ENCODE assay signal across 41 cellular contexts in genomic region chr2:119169717-119170116, GRCh38. TPM values are rescaled to one million over a fixed set of nuclear protein-coding genes. Genes with fewer than 3 reads are reported as not detected.
"Had no signal": no experiment of that assay in that cellular context is flagged by ENCODE, and none has a peak within 500 bp of the region (broad histone marks: within the 10 kb centered on the region; RNA-seq: fewer than 3 reads in every experiment).

No MANE protein-coding gene starts in this region.

- H3K27ac ChIP-seq: ascending aorta, cardiac muscle cell, VCaP had no signal

- H3K4me1 Mint-ChIP-seq: activated B cell treated with CpG ODN at 0.5 μM for 24 hours; activated CD4-positive, alpha-beta T cell treated with anti-CD3 and anti-CD28 coated beads, Interleukin-2, amount 10 ng/mL, durations not matched to agents 24 days and 14 days; activated naive CD4-positive, alpha-beta T cell treated with anti-CD3 and anti-CD28 coated beads, Interleukin-2, amount 10 ng/mL, durations not matched to agents 7 days and 5 days; activated naive CD4-positive, alpha-beta T cell treated with anti-CD3 and anti-CD28 coated beads, Interleukin-2, amount 50 U/mL, for 24 hours; activated naive CD8-positive, alpha-beta T cell treated with anti-CD3 and anti-CD28 coated beads, Interleukin-2, amount 10 ng/mL, durations not matched to agents 7 days and 5 days; activated naive CD8-positive, alpha-beta T cell treated with anti-CD3 and anti-CD28 coated beads, Interleukin-2, amount 50 U/mL, for 24 hours; activated T-helper 17 cell treated with anti-CD3 and anti-CD28 coated beads, Interleukin-2, amount 50 U/mL, for 72 hours; central memory CD8-positive, alpha-beta T cell; T-cell; T-helper 17 cell had no signal

- H3K9me3 ChIP-seq: ascending aorta had no signal

- H3K27ac Mint-ChIP-seq: activated B cell treated with CpG ODN at 0.5 μM for 24 hours; activated CD4-positive, alpha-beta memory T cell treated with anti-CD3 and anti-CD28 coated beads for 36 hours; activated CD4-positive, alpha-beta T cell treated with anti-CD3 and anti-CD28 coated beads, Interleukin-2, amount 10 ng/mL, durations not matched to agents 24 days and 14 days; activated CD8-positive, alpha-beta T cell treated with anti-CD3 and anti-CD28 coated beads for 36 hours; activated naive CD4-positive, alpha-beta T cell treated with anti-CD3 and anti-CD28 coated beads, Interleukin-2, amount 10 ng/mL, durations not matched to agents 7 days and 5 days; activated naive CD4-positive, alpha-beta T cell treated with anti-CD3 and anti-CD28 coated beads, Interleukin-2, amount 50 U/mL, for 24 hours; activated naive CD8-positive, alpha-beta T cell; activated naive CD8-positive, alpha-beta T cell treated with anti-CD3 and anti-CD28 coated beads, Interleukin-2, amount 10 ng/mL, durations not matched to agents 7 days and 5 days; activated naive CD8-positive, alpha-beta T cell treated with anti-CD3 and anti-CD28 coated beads, Interleukin-2, amount 50 U/mL, for 24 hours; activated T-cell treated with anti-CD3 and anti-CD28 coated beads, Interleukin-2, amount 50 U/mL, for 72 hours; activated T-helper 1 cell treated with anti-CD3 and anti-CD28 coated beads, Interleukin-12 subunit alpha, Interleukin-12 subunit beta, Interleukin-2, Interleukin-4 antibody, amounts not matched to agents 30 ng/mL and 10 ng/mL and 1 ng/mL, durations not matched to agents 14 hours and 24 hours and 36 hours; activated T-helper 17 cell treated with anti-CD3 and anti-CD28 coated beads, Interleukin-2, amount 50 U/mL, for 72 hours; brain; T-cell; T-helper 17 cell; T-helper 2 cell treated with Interferon-gamma antibody and Interleukin-4, amounts not matched to agents 5 μg/mL and 100 μg/mL, for 36 hours had no signal

- H3K9me3 Mint-ChIP-seq: activated B cell treated with CpG ODN at 0.5 μM for 24 hours; activated CD4-positive, alpha-beta memory T cell treated with anti-CD3 and anti-CD28 coated beads for 36 hours; activated CD4-positive, alpha-beta T cell treated with anti-CD3 and anti-CD28 coated beads, Interleukin-2, amount 10 ng/mL, durations not matched to agents 24 days and 14 days; activated CD8-positive, alpha-beta T cell treated with anti-CD3 and anti-CD28 coated beads for 36 hours; activated naive CD4-positive, alpha-beta T cell treated with anti-CD3 and anti-CD28 coated beads, Interleukin-2, amount 10 ng/mL, durations not matched to agents 7 days and 5 days; activated naive CD4-positive, alpha-beta T cell treated with anti-CD3 and anti-CD28 coated beads, Interleukin-2, amount 50 U/mL, for 24 hours; activated naive CD8-positive, alpha-beta T cell treated with anti-CD3 and anti-CD28 coated beads, Interleukin-2, amount 10 ng/mL, durations not matched to agents 7 days and 5 days; activated naive CD8-positive, alpha-beta T cell treated with anti-CD3 and anti-CD28 coated beads, Interleukin-2, amount 50 U/mL, for 24 hours; activated T-cell treated with anti-CD3 and anti-CD28 coated beads, Interleukin-2, amount 50 U/mL, for 4 hours; activated T-cell treated with anti-CD3 and anti-CD28 coated beads, Interleukin-2, amount 50 U/mL, for 72 hours; activated T-helper 1 cell treated with anti-CD3 and anti-CD28 coated beads, Interleukin-12 subunit alpha, Interleukin-12 subunit beta, Interleukin-2, Interleukin-4 antibody, amounts not matched to agents 30 ng/mL and 10 ng/mL and 1 ng/mL, durations not matched to agents 14 hours and 24 hours and 36 hours; activated T-helper 17 cell treated with anti-CD3 and anti-CD28 coated beads, Interleukin-2, amount 50 U/mL, for 72 hours; central memory CD8-positive, alpha-beta T cell; T-cell; T-helper 2 cell treated with Interferon-gamma antibody and Interleukin-4, amounts not matched to agents 5 μg/mL and 100 μg/mL, for 36 hours had no signal

- DNase-seq: activated B cell treated with CpG ODN at 0.5 μM for 24 hours; activated CD4-positive, alpha-beta memory T cell treated with anti-CD3 and anti-CD28 coated beads for 36 hours; activated CD4-positive, alpha-beta T cell treated with anti-CD3 and anti-CD28 coated beads for 4 hours; activated CD4-positive, alpha-beta T cell treated with anti-CD3 and anti-CD28 coated beads, Interleukin-2, amount 10 ng/mL, durations not matched to agents 24 days and 14 days; activated CD4-positive, alpha-beta T cell treated with anti-CD3 and anti-CD28 coated beads, Interleukin-2, amount 50 U/mL, for 1 hour; activated CD4-positive, alpha-beta T cell treated with anti-CD3 and anti-CD28 coated beads, Interleukin-2, amount 50 U/mL, for 4 hours; activated CD4-positive, CD25-positive, alpha-beta regulatory T cell treated with anti-CD3 and anti-CD28 coated beads, Interleukin-2, amount 50 U/mL, for 72 hours; activated CD8-positive, alpha-beta memory T cell treated with anti-CD3 and anti-CD28 coated beads, Interleukin-2, amount 50 U/mL, for 4 hours; activated CD8-positive, alpha-beta T cell treated with anti-CD3 and anti-CD28 coated beads for 36 hours; activated effector memory CD4-positive, alpha-beta T cell treated with anti-CD3 and anti-CD28 coated beads, Interleukin-2, amount 50 U/mL, for 16 hours; activated gamma-delta T cell treated with Interleukin-2 at 50 U/mL for 16 hours; activated naive CD4-positive, alpha-beta T cell; activated naive CD4-positive, alpha-beta T cell treated with anti-CD3 and anti-CD28 coated beads, Interleukin-2, amount 10 ng/mL, durations not matched to agents 7 days and 5 days; activated naive CD8-positive, alpha-beta T cell treated with anti-CD3 and anti-CD28 coated beads, Interleukin-2, amount 10 ng/mL, durations not matched to agents 7 days and 5 days; activated naive CD8-positive, alpha-beta T cell treated with anti-CD3 and anti-CD28 coated beads, Interleukin-2, amount 50 U/mL, for 24 hours; activated T-cell treated with anti-CD3 and anti-CD28 coated beads for 4 hours; activated T-cell treated with anti-CD3 and anti-CD28 coated beads, Interleukin-2, amount 50 U/mL, for 1 hour; activated T-cell treated with anti-CD3 and anti-CD28 coated beads, Interleukin-2, amount 50 U/mL, for 4 hours; activated T-cell treated with anti-CD3 and anti-CD28 coated beads, Interleukin-2, amount 50 U/mL, for 72 hours; amygdala; anterior cingulate cortex; caudate nucleus; cerebellar nuclear complex; T-cell; T-helper 17 cell; T-helper 9 cell had no signal

- H3K36me3 ChIP-seq: ascending aorta, cardiac muscle cell had no signal

- H3K27me3 ChIP-seq: ascending aorta had no signal

- FAIRE-seq: bronchial epithelial cell, TTC549 had no signal

- H3K4me3 ChIP-seq: ascending aorta, cardiac muscle cell had no signal

- H3K4me1 ChIP-seq: ascending aorta had no signal

- ATAC-seq: activated CD8-positive, alpha-beta T cell treated with anti-CD3 and anti-CD28 coated beads for 36 hours; activated naive CD8-positive, alpha-beta T cell treated with anti-CD3 and anti-CD28 coated beads, Interleukin-2, amount 50 U/mL, for 24 hours; activated T-cell treated with anti-CD3 and anti-CD28 coated beads, Interleukin-2, amount 50 U/mL, for 4 hours; activated T-cell treated with anti-CD3 and anti-CD28 coated beads, Interleukin-2, amount 50 U/mL, for 72 hours; activated T-helper 17 cell treated with anti-CD3 and anti-CD28 coated beads, Interleukin-2, amount 50 U/mL, for 72 hours; T-cell; T-helper 17 cell had no signal

- H3K36me3 Mint-ChIP-seq: activated CD4-positive, alpha-beta memory T cell treated with anti-CD3 and anti-CD28 coated beads for 36 hours; activated naive CD4-positive, alpha-beta T cell treated with anti-CD3 and anti-CD28 coated beads, Interleukin-2, amount 10 ng/mL, durations not matched to agents 7 days and 5 days; activated naive CD4-positive, alpha-beta T cell treated with anti-CD3 and anti-CD28 coated beads, Interleukin-2, amount 50 U/mL, for 24 hours; activated naive CD8-positive, alpha-beta T cell; activated naive CD8-positive, alpha-beta T cell treated with anti-CD3 and anti-CD28 coated beads, Interleukin-2, amount 10 ng/mL, durations not matched to agents 7 days and 5 days; brain; T-cell had no signal

- H3K4me3 Mint-ChIP-seq: activated B cell treated with CpG ODN at 0.5 μM for 24 hours; activated CD4-positive, alpha-beta memory T cell treated with anti-CD3 and anti-CD28 coated beads for 36 hours; activated CD4-positive, alpha-beta T cell treated with anti-CD3 and anti-CD28 coated beads, Interleukin-2, amount 10 ng/mL, durations not matched to agents 24 days and 14 days; activated CD8-positive, alpha-beta T cell treated with anti-CD3 and anti-CD28 coated beads for 36 hours; activated naive CD4-positive, alpha-beta T cell treated with anti-CD3 and anti-CD28 coated beads, Interleukin-2, amount 10 ng/mL, durations not matched to agents 7 days and 5 days; activated naive CD4-positive, alpha-beta T cell treated with anti-CD3 and anti-CD28 coated beads, Interleukin-2, amount 50 U/mL, for 24 hours; activated naive CD8-positive, alpha-beta T cell; activated naive CD8-positive, alpha-beta T cell treated with anti-CD3 and anti-CD28 coated beads, Interleukin-2, amount 10 ng/mL, durations not matched to agents 7 days and 5 days; activated naive CD8-positive, alpha-beta T cell treated with anti-CD3 and anti-CD28 coated beads, Interleukin-2, amount 50 U/mL, for 24 hours; activated T-cell treated with anti-CD3 and anti-CD28 coated beads, Interleukin-2, amount 50 U/mL, for 4 hours; activated T-cell treated with anti-CD3 and anti-CD28 coated beads, Interleukin-2, amount 50 U/mL, for 72 hours; activated T-helper 1 cell treated with anti-CD3 and anti-CD28 coated beads, Interleukin-12 subunit alpha, Interleukin-12 subunit beta, Interleukin-2, Interleukin-4 antibody, amounts not matched to agents 30 ng/mL and 10 ng/mL and 1 ng/mL, durations not matched to agents 14 hours and 24 hours and 36 hours; activated T-helper 17 cell treated with anti-CD3 and anti-CD28 coated beads, Interleukin-2, amount 50 U/mL, for 72 hours; brain; central memory CD8-positive, alpha-beta T cell; T-cell; T-helper 17 cell; T-helper 2 cell treated with Interferon-gamma antibody and Interleukin-4, amounts not matched to agents 5 μg/mL and 100 μg/mL, for 36 hours had no signal

RNA-seq across cellular contexts. Expression of gene C1QL2, which starts 11.2 kb away (rescaled TPM):
- total RNA-seq: activated B cell treated with CpG ODN at 0.5 μM for 24 hours; activated CD4-positive, alpha-beta memory T cell treated with anti-CD3 and anti-CD28 coated beads for 36 hours; activated CD4-positive, alpha-beta T cell treated with anti-CD3 and anti-CD28 coated beads, Interleukin-2, amount 10 ng/mL, durations not matched to agents 24 days and 14 days; activated CD8-positive, alpha-beta memory T cell treated with anti-CD3 and anti-CD28 coated beads for 36 hours; activated CD8-positive, alpha-beta T cell treated with anti-CD3 and anti-CD28 coated beads for 36 hours; activated naive CD8-positive, alpha-beta T cell treated with anti-CD3 and anti-CD28 coated beads, Interleukin-2, amount 10 ng/mL, durations not matched to agents 7 days and 5 days; activated T-cell treated with anti-CD3 and anti-CD28 coated beads, Interleukin-2, amount 50 U/mL, for 4 hours; activated T-cell treated with anti-CD3 and anti-CD28 coated beads, Interleukin-2, amount 50 U/mL, for 72 hours; activated T-helper 1 cell treated with anti-CD3 and anti-CD28 coated beads, Interleukin-12 subunit alpha, Interleukin-12 subunit beta, Interleukin-2, Interleukin-4 antibody, amounts not matched to agents 30 ng/mL and 10 ng/mL and 1 ng/mL, durations not matched to agents 14 hours and 24 hours and 36 hours; activated T-helper 17 cell treated with anti-CD3 and anti-CD28 coated beads, Interleukin-2, amount 50 U/mL, for 72 hours; bronchial epithelial cell; chondrocyte; T-cell; T-helper 1 cell treated with Interleukin-12 subunit alpha and Interleukin-12 subunit beta and Interleukin-4 antibody, amounts not matched to agents 30 ng/mL and 1 ng/mL, for 36 hours; T-helper 17 cell had no signal
- polyA plus RNA-seq: cardiac muscle cell had no signal
